In the genomic region with DNA sequence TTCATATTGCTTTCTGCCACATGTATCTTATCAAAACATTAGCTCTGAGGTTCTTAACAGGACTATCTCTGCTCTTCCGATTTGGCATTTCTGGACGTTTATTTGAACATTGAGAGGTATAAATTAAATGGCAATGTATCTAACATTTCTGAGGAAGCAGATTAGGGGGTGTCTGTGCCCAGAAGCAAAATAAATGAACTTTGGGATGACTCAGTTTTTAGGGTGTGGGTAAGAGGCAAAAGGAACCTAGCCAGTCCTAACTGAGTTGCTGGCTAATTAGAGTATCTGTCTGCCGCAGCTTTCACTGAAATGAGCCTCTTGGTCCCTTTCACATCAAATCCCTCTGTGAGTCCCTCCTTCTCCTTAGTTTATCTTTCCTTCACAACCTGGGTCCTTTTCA, we compare ENCODE assay signal across 1 cellular context.
TF ChIP-seq lines count a peak whose summit lies in the region.

No MANE protein-coding gene starts in this region.

TF ChIP-seq in IMR-90, 13 proteins besides CTCF, POLR2A, EP300 and RAD21 (continued from another document):
- TF ChIP-seq, protein P1, sequence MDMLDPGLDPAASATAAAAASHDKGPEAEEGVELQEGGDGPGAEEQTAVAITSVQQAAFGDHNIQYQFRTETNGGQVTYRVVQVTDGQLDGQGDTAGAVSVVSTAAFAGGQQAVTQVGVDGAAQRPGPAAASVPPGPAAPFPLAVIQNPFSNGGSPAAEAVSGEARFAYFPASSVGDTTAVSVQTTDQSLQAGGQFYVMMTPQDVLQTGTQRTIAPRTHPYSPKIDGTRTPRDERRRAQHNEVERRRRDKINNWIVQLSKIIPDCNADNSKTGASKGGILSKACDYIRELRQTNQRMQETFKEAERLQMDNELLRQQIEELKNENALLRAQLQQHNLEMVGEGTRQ (IDR thresholded peaks at IDR 0.05; ENCODE audit: low read depth, low read length), result no peak
- TF ChIP-seq SMC3 (IDR thresholded peaks at IDR 0.05; ENCODE audit: low read depth, low read length), result no peak
